ENCODE assay signal across 1 cellular context in the genomic region with DNA sequence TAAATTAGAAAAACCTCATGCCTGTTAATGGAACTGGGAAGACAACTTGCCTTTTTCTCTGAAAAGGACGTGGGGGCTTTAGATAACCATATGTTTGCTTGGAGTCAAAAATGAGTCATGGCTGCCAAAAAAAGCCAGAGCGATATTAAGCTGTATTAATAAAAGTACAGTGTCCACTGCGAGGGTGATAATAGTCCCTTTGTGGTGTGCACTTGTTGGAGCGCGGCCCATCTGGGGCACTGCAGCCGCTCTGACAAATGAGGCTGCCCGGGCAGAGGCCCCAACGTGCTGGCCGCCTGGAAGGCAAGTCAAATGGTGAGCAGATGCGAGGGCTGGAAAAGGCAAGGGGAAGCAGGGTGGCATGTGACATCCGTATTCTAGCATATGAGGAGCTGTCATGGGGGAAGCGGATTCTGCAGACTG.
TF ChIP-seq lines count a peak whose summit lies in the region.

No MANE protein-coding gene starts in this region.

TF ChIP-seq in K562, 482 proteins besides CTCF, POLR2A, EP300 and RAD21 (continued from another document and continues in another):
- TF ChIP-seq CUX1 (CRISPR knock-in tag; IDR thresholded peaks at IDR 0.05) (no peak), DMBX1 (CRISPR knock-in tag; IDR thresholded peaks at IDR 0.05; ENCODE audit: borderline replicate concordance) (no peak), ZNF75A (CRISPR knock-in tag; IDR thresholded peaks at IDR 0.05) (no peak), BACH1 (tag; IDR thresholded peaks at IDR 0.05) (no peak), PHF8 (IDR thresholded peaks at IDR 0.05; ENCODE audit: borderline replicate concordance, low read length) (no peak), ZNF174 (CRISPR knock-in tag; IDR thresholded peaks at IDR 0.05) (no peak), ZEB2 (IDR thresholded peaks at IDR 0.05) (no peak), RERE (CRISPR knock-in tag; IDR thresholded peaks at IDR 0.05; ENCODE audit: borderline replicate concordance) (no peak), NR3C1 (CRISPR knock-in tag; IDR thresholded peaks at IDR 0.05) (no peak), CBFA2T3 (IDR thresholded peaks at IDR 0.05) (peak; percentile 70), GABPB1 (CRISPR knock-in tag; IDR thresholded peaks at IDR 0.05) (no peak), CHCHD3 (CRISPR knock-in tag; IDR thresholded peaks at IDR 0.05) (no peak), HCFC1 (IDR thresholded peaks at IDR 0.05; ENCODE audit: low read depth, low read length) (no peak), TGIF2 (CRISPR knock-in tag; IDR thresholded peaks at IDR 0.05) (no peak), TSC22D4 (tag; IDR thresholded peaks at IDR 0.05) (no peak), FOXM1 (IDR thresholded peaks at IDR 0.05; ENCODE audit: low read depth) (no peak), FOXM1 (CRISPR knock-in tag; IDR thresholded peaks at IDR 0.05; ENCODE audit: low read depth) (no peak), PRMT5 (CRISPR knock-in tag; IDR thresholded peaks at IDR 0.05) (no peak), SMC3 (conservative IDR thresholded peaks at IDR 0.05; ENCODE audit: insufficient read depth, low read depth, low read length) (no peak), KDM4B (IDR thresholded peaks at IDR 0.05; ENCODE audit: borderline replicate concordance in 2 of 2, low read depth in 1 of 2) (no peak), ZBED1 (IDR thresholded peaks at IDR 0.05) (no peak), SOX6 (IDR thresholded peaks at IDR 0.05) (no peak), ZNF217 (CRISPR knock-in tag; IDR thresholded peaks at IDR 0.05) (no peak), EHMT2 (IDR thresholded peaks at IDR 0.05) (no peak), YBX1 (IDR thresholded peaks at IDR 0.05) (no peak), TAF7 (tag; IDR thresholded peaks at IDR 0.05) (no peak)
- TF ChIP-seq, protein P1, sequence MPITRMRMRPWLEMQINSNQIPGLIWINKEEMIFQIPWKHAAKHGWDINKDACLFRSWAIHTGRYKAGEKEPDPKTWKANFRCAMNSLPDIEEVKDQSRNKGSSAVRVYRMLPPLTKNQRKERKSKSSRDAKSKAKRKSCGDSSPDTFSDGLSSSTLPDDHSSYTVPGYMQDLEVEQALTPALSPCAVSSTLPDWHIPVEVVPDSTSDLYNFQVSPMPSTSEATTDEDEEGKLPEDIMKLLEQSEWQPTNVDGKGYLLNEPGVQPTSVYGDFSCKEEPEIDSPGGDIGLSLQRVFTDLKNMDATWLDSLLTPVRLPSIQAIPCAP (CRISPR knock-in tag; IDR thresholded peaks at IDR 0.05; ENCODE audit: borderline replicate concordance), result no peak
- TF ChIP-seq, protein P2, sequence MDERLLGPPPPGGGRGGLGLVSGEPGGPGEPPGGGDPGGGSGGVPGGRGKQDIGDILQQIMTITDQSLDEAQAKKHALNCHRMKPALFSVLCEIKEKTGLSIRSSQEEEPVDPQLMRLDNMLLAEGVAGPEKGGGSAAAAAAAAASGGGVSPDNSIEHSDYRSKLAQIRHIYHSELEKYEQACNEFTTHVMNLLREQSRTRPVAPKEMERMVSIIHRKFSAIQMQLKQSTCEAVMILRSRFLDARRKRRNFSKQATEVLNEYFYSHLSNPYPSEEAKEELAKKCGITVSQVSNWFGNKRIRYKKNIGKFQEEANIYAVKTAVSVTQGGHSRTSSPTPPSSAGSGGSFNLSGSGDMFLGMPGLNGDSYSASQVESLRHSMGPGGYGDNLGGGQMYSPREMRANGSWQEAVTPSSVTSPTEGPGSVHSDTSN (CRISPR knock-in tag; IDR thresholded peaks at IDR 0.05; ENCODE audit: low read depth), result no peak
- TF ChIP-seq, protein P2 (tag; conservative IDR thresholded peaks at IDR 0.05; ENCODE audit: low read depth), result 0 out of 2 replicates have a peak, but pooled peaks have one; percentile 18
- TF ChIP-seq, protein P3, sequence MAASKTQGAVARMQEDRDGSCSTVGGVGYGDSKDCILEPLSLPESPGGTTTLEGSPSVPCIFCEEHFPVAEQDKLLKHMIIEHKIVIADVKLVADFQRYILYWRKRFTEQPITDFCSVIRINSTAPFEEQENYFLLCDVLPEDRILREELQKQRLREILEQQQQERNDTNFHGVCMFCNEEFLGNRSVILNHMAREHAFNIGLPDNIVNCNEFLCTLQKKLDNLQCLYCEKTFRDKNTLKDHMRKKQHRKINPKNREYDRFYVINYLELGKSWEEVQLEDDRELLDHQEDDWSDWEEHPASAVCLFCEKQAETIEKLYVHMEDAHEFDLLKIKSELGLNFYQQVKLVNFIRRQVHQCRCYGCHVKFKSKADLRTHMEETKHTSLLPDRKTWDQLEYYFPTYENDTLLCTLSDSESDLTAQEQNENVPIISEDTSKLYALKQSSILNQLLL (CRISPR knock-in tag; IDR thresholded peaks at IDR 0.05; ENCODE audit: borderline replicate concordance), result no peak
- TF ChIP-seq, protein P4, sequence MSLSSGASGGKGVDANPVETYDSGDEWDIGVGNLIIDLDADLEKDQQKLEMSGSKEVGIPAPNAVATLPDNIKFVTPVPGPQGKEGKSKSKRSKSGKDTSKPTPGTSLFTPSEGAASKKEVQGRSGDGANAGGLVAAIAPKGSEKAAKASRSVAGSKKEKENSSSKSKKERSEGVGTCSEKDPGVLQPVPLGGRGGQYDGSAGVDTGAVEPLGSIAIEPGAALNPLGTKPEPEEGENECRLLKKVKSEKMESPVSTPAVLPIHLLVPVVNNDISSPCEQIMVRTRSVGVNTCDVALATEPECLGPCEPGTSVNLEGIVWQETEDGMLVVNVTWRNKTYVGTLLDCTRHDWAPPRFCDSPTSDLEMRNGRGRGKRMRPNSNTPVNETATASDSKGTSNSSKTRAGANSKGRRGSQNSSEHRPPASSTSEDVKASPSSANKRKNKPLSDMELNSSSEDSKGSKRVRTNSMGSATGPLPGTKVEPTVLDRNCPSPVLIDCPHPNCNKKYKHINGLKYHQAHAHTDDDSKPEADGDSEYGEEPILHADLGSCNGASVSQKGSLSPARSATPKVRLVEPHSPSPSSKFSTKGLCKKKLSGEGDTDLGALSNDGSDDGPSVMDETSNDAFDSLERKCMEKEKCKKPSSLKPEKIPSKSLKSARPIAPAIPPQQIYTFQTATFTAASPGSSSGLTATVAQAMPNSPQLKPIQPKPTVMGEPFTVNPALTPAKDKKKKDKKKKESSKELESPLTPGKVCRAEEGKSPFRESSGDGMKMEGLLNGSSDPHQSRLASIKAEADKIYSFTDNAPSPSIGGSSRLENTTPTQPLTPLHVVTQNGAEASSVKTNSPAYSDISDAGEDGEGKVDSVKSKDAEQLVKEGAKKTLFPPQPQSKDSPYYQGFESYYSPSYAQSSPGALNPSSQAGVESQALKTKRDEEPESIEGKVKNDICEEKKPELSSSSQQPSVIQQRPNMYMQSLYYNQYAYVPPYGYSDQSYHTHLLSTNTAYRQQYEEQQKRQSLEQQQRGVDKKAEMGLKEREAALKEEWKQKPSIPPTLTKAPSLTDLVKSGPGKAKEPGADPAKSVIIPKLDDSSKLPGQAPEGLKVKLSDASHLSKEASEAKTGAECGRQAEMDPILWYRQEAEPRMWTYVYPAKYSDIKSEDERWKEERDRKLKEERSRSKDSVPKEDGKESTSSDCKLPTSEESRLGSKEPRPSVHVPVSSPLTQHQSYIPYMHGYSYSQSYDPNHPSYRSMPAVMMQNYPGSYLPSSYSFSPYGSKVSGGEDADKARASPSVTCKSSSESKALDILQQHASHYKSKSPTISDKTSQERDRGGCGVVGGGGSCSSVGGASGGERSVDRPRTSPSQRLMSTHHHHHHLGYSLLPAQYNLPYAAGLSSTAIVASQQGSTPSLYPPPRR (CRISPR knock-in tag; IDR thresholded peaks at IDR 0.05; ENCODE audit: borderline replicate concordance), result no peak
- TF ChIP-seq, protein P5, sequence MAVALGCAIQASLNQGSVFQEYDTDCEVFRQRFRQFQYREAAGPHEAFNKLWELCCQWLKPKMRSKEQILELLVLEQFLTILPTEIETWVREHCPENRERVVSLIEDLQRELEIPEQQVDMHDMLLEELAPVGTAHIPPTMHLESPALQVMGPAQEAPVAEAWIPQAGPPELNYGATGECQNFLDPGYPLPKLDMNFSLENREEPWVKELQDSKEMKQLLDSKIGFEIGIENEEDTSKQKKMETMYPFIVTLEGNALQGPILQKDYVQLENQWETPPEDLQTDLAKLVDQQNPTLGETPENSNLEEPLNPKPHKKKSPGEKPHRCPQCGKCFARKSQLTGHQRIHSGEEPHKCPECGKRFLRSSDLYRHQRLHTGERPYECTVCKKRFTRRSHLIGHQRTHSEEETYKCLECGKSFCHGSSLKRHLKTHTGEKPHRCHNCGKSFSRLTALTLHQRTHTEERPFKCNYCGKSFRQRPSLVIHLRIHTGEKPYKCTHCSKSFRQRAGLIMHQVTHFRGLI (CRISPR knock-in tag; IDR thresholded peaks at IDR 0.05), result no peak
- TF ChIP-seq, protein P6, sequence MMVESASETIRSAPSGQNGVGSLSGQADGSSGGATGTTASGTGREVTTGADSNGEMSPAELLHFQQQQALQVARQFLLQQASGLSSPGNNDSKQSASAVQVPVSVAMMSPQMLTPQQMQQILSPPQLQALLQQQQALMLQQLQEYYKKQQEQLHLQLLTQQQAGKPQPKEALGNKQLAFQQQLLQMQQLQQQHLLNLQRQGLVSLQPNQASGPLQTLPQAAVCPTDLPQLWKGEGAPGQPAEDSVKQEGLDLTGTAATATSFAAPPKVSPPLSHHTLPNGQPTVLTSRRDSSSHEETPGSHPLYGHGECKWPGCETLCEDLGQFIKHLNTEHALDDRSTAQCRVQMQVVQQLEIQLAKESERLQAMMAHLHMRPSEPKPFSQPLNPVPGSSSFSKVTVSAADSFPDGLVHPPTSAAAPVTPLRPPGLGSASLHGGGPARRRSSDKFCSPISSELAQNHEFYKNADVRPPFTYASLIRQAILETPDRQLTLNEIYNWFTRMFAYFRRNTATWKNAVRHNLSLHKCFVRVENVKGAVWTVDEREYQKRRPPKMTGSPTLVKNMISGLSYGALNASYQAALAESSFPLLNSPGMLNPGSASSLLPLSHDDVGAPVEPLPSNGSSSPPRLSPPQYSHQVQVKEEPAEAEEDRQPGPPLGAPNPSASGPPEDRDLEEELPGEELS (CRISPR knock-in tag; IDR thresholded peaks at IDR 0.05; ENCODE audit: borderline replicate concordance), result no peak
